ENCODE assay signal across 17 cellular contexts in the genomic region with DNA sequence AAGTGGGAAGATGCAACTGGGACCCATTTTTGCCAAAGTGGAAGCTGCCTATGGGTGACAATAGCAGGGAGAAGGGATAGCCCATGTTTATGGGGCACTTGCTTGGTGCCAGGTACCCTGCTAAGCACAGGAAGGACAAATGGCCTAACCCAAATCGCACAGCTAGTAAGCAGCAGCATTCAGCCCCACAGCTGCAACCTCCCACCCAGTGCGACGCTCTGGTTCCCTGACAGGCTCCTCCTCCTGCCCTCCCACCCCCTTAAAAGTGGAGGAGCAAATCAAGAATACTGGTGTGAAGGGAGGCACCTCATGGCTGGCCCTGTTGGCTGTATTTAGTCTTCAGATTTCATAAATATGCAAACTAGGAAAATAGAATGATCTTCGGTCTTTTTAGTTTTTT.
DNase-seq lines count a peak whose midpoint lies in the region; ATAC-seq, FAIRE-seq and TF ChIP-seq lines count a peak whose summit lies in the region.
"Had no signal": no experiment of that assay in that cellular context is flagged by ENCODE, and none has a peak within 500 bp of the region (broad histone marks: within the 10 kb centered on the region; RNA-seq: fewer than 3 reads in every experiment).

No MANE protein-coding gene starts in this region.

- H3K27me3 ChIP-seq in GM23338 (ENCODE audit: insufficient read depth) (no peaks in the 10 kb centered on the region), dorsolateral prefrontal cortex (no peaks in the 10 kb centered on the region), small intestine (ENCODE audit: control insufficient read depth in 2 of 2, insufficient read depth in 2 of 2, low read length in 2 of 2) (no peaks in the 10 kb centered on the region)
- H3K27me3 ChIP-seq: BLaER1 treated with 17β-estradiol and CSF1 and Interleukin-3, amounts not matched to agents 10 nM and 100 nM had no signal

- H3K79me2 ChIP-seq in GM23338 (replicated peaks; ENCODE audit: insufficient read depth) = no peaks in the 10 kb centered on the region

- no peaks in the 10 kb centered on the region for H3K9me2 ChIP-seq in GM23338 (ENCODE audit: insufficient read depth)

- H3K4me1 ChIP-seq in GM23338 (ENCODE audit: insufficient read depth) (no peaks in the 10 kb centered on the region), small intestine (ENCODE audit: control insufficient read depth in 2 of 2, insufficient read depth in 1 of 2, low read depth in 1 of 2, low read length in 1 of 2) (no peaks in the 10 kb centered on the region)
- H3K4me1 ChIP-seq: HAP-1 had no signal

- peaks cover 2% of the 10 kb centered on the region for H3K27me3 Mint-ChIP-seq in GM23338 (ENCODE audit: insufficient read depth, low read depth, poor library complexity)
- H3K27me3 Mint-ChIP-seq in mesothelial cell of epicardium (ENCODE audit: low read depth) = no peaks in the 10 kb centered on the region

- no peak overlapping the region for H3K27ac Mint-ChIP-seq in GM23338
- H3K27ac Mint-ChIP-seq in mesothelial cell of epicardium = peak overlapping the region; percentile 60
- H3K27ac Mint-ChIP-seq: CD4-positive, CD25-positive, alpha-beta regulatory T cell had no signal

- ATAC-seq in GM23338 (peak; percentile 66), HG03095 (IDR thresholded peaks at IDR 0.05; ENCODE audit: unreplicated experiment) (no peak)

- DNase-seq in GM23338 (ENCODE audit: low spot score) = no peak
- peak; percentile 58 for DNase-seq in NCI-H82 (lab: John Stamatoyannopoulos, UW)
- no peak for DNase-seq in dorsolateral prefrontal cortex
- DNase-seq in mesothelial cell of epicardium (ENCODE audit: low spot score in 2 of 2, unreplicated experiment in 2 of 2) = no peak
- DNase-seq in 8988T = no peak
- no peak for DNase-seq in small intestine
- no peak for DNase-seq in NCI-H526 (lab: John Stamatoyannopoulos, UW)
- DNase-seq: ACHN; CD4-positive, CD25-positive, alpha-beta regulatory T cell; DMS53; GF-D8; GM23248 had no signal

- intact Hi-C loops in dorsolateral prefrontal cortex (cut with DNase I) = loop anchor here (5.0 kb wide), 2 partner anchors 37 to 143 kb away; no protein-coding TSS in a partner anchor

- TF ChIP-seq CTCF in GM23338 (conservative IDR thresholded peaks at IDR 0.05; ENCODE audit: low read depth in 2 of 2) (no peak), dorsolateral prefrontal cortex (IDR thresholded peaks at IDR 0.05 in 54 of 56, conservative IDR thresholded peaks at IDR 0.05 in 2 of 56; ENCODE audit: low read depth in 1 of 56, partially characterized antibody in 56 of 56) (no peak), mesothelial cell of epicardium (IDR thresholded peaks at IDR 0.05; ENCODE audit: unreplicated experiment) (no peak)

- peaks cover 13% of the 10 kb centered on the region for H3K4me1 Mint-ChIP-seq in GM23338
- peaks cover 46% of the 10 kb centered on the region for H3K4me1 Mint-ChIP-seq in mesothelial cell of epicardium

- H3K9me3 Mint-ChIP-seq in GM23338 (no peaks in the 10 kb centered on the region), mesothelial cell of epicardium (no peaks in the 10 kb centered on the region)
- H3K9me3 Mint-ChIP-seq: CD4-positive, CD25-positive, alpha-beta regulatory T cell had no signal

- H3K36me3 Mint-ChIP-seq in GM23338 (ENCODE audit: low read depth) (no peaks in the 10 kb centered on the region), mesothelial cell of epicardium (no peaks in the 10 kb centered on the region)
- H3K36me3 Mint-ChIP-seq: CD4-positive, CD25-positive, alpha-beta regulatory T cell had no signal

- H4K20me1 ChIP-seq in GM23338 (replicated peaks; ENCODE audit: insufficient read depth) = no peaks in the 10 kb centered on the region
- H4K20me1 ChIP-seq: BLaER1 treated with 17β-estradiol and CSF1 and Interleukin-3, amounts not matched to agents 10 nM and 100 nM had no signal

- H2AFZ ChIP-seq in GM23338 = peak overlapping the region; percentile 47; the same call in 1 of the 2 replicates
- H2AFZ ChIP-seq: GM23248 had no signal

- H3K4me3 Mint-ChIP-seq in GM23338 (no peak overlapping the region), mesothelial cell of epicardium (no peak overlapping the region)
- H3K4me3 Mint-ChIP-seq: CD4-positive, CD25-positive, alpha-beta regulatory T cell had no signal

- no peak overlapping the region for H3K4me2 ChIP-seq in GM23338

- H3K4me3 ChIP-seq in GM23338 (no peak overlapping the region), dorsolateral prefrontal cortex (no peak overlapping the region), small intestine (ENCODE audit: low read depth in 1 of 2, low read length in 2 of 2) (no peak overlapping the region)
- H3K4me3 ChIP-seq: BLaER1 treated with 17β-estradiol and CSF1 and Interleukin-3, amounts not matched to agents 10 nM and 100 nM; GM23248; HAP-1 had no signal

- no peaks in the 10 kb centered on the region for H3F3A ChIP-seq in GM23338 (replicated peaks; ENCODE audit: low read depth)

- H3K36me3 ChIP-seq in GM23338 (ENCODE audit: insufficient read depth) = no peaks in the 10 kb centered on the region
- no peaks in the 10 kb centered on the region for H3K36me3 ChIP-seq in small intestine (ENCODE audit: control insufficient read depth in 2 of 2, insufficient read depth in 2 of 2, low read length in 2 of 2)
- H3K36me3 ChIP-seq: HAP-1 had no signal

- no peak overlapping the region for H3K27ac ChIP-seq in GM23338 (ENCODE audit: low read depth)
- H3K27ac ChIP-seq in dorsolateral prefrontal cortex = peak overlapping the region in 45 of 59 donors; percentile 6 to 94 (median 82)
- H3K27ac ChIP-seq in small intestine (ENCODE audit: low read depth in 1 of 2, low read length in 1 of 2) = no peak overlapping the region
- H3K27ac ChIP-seq: BLaER1 treated with 17β-estradiol and CSF1 and Interleukin-3, amounts not matched to agents 10 nM and 100 nM; GM23248; HL-60 had no signal

- 83 to 96% (median 85%) methylated on average over 4 of the region's 4 CpGs for WGBS in small intestine, 3 donors

- no peak for FAIRE-seq in small intestine (lab: Jason Lieb, UNC)
- FAIRE-seq: GM18507 had no signal

- H3K9me3 ChIP-seq in small intestine (ENCODE audit: control insufficient read depth, low read depth) = no peaks in the 10 kb centered on the region
- H3K9me3 ChIP-seq: HAP-1 had no signal

TF ChIP-seq in GM23338, 12 proteins besides CTCF, POLR2A, EP300 and RAD21 (continues in another document):
- TF ChIP-seq CREB1 (CRISPR knock-in tag; IDR thresholded peaks at IDR 0.05; ENCODE audit: low read depth) (no peak), ZNF114 (CRISPR knock-in tag; IDR thresholded peaks at IDR 0.05) (no peak)
- TF ChIP-seq, protein P1, sequence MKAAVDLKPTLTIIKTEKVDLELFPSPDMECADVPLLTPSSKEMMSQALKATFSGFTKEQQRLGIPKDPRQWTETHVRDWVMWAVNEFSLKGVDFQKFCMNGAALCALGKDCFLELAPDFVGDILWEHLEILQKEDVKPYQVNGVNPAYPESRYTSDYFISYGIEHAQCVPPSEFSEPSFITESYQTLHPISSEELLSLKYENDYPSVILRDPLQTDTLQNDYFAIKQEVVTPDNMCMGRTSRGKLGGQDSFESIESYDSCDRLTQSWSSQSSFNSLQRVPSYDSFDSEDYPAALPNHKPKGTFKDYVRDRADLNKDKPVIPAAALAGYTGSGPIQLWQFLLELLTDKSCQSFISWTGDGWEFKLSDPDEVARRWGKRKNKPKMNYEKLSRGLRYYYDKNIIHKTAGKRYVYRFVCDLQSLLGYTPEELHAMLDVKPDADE (IDR thresholded peaks at IDR 0.05) = no peak

Comparison
In these comparisons a context has a peak if more than half of its experiments do, and no peak if none do; other contexts are left out.
1. H3K27ac ChIP-seq: peak in dorsolateral prefrontal cortex (45 of 59); none in GM23338 (single experiment) and small intestine (0 of 2).